ENCODE assay signal across 17 cellular contexts in genomic region chr5:9192286-9192685, GRCh38.
"Had no signal": no experiment of that assay in that cellular context is flagged by ENCODE, and none has a peak within 500 bp of the region (broad histone marks: within the 10 kb centered on the region; RNA-seq: fewer than 3 reads in every experiment).

No MANE protein-coding gene starts in this region.

- H3K4me3 Mint-ChIP-seq: activated T-cell treated with anti-CD3 and anti-CD28 coated beads, Interleukin-2, amount 50 U/mL, for 72 hours; central memory CD8-positive, alpha-beta T cell; natural killer cell treated with Interleukin-12 subunit alpha and Interleukin-12 subunit beta and Interleukin-15 and Interleukin-18, amount 100 ng/mL, for 72 hours; stimulated activated naive B cell treated with anti-CD40 and anti-IgM and Interleukin-4, amounts not matched to agents 10 μg/mL and 1 μg/mL and 100 μg/mL, for 72 hours had no signal

- H3K27me3 ChIP-seq: foreskin keratinocyte, tibial artery had no signal

- H3K36me3 Mint-ChIP-seq: natural killer cell treated with Interleukin-12 subunit alpha and Interleukin-12 subunit beta and Interleukin-15 and Interleukin-18, amount 100 ng/mL, for 72 hours; stimulated activated naive B cell treated with anti-CD40 and anti-IgM and Interleukin-4, amounts not matched to agents 10 μg/mL and 1 μg/mL and 100 μg/mL, for 72 hours had no signal

- DNase-seq: activated CD4-positive, alpha-beta T cell treated with anti-CD3 and anti-CD28 coated beads, Interleukin-2, amount 50 U/mL, for 4 hours; activated effector memory CD4-positive, alpha-beta T cell treated with anti-CD3 and anti-CD28 coated beads, Interleukin-2, amount 50 U/mL, for 16 hours; activated naive CD4-positive, alpha-beta T cell treated with anti-CD3 and anti-CD28 coated beads, Interleukin-2, amount 50 U/mL, for 16 hours; activated T-cell treated with anti-CD3 and anti-CD28 coated beads, Interleukin-2, amount 50 U/mL, for 72 hours; aorta; foreskin keratinocyte; kidney glomerular epithelial cell; left ventricle myocardium superior; retina; stimulated activated naive B cell treated with anti-CD40 and anti-IgM and Interleukin-4, amounts not matched to agents 10 μg/mL and 1 μg/mL and 100 μg/mL, for 72 hours; T-helper 2 cell; tibial artery had no signal

- H3K27me3 Mint-ChIP-seq: central memory CD8-positive, alpha-beta T cell; natural killer cell treated with Interleukin-12 subunit alpha and Interleukin-12 subunit beta and Interleukin-15 and Interleukin-18, amount 100 ng/mL, for 72 hours; stimulated activated naive B cell treated with anti-CD40 and anti-IgM and Interleukin-4, amounts not matched to agents 10 μg/mL and 1 μg/mL and 100 μg/mL, for 72 hours had no signal

- H3K27ac Mint-ChIP-seq: activated T-cell treated with anti-CD3 and anti-CD28 coated beads, Interleukin-2, amount 50 U/mL, for 72 hours; natural killer cell treated with Interleukin-12 subunit alpha and Interleukin-12 subunit beta and Interleukin-15 and Interleukin-18, amount 100 ng/mL, for 72 hours; stimulated activated naive B cell treated with anti-CD40 and anti-IgM and Interleukin-4, amounts not matched to agents 10 μg/mL and 1 μg/mL and 100 μg/mL, for 72 hours had no signal

- ATAC-seq: activated T-cell treated with anti-CD3 and anti-CD28 coated beads, Interleukin-2, amount 50 U/mL, for 72 hours; foreskin keratinocyte; left ventricle myocardium superior; natural killer cell treated with Interleukin-12 subunit alpha and Interleukin-12 subunit beta and Interleukin-15 and Interleukin-18, amount 100 ng/mL, for 72 hours; stimulated activated naive B cell treated with anti-CD40 and anti-IgM and Interleukin-4, amounts not matched to agents 10 μg/mL and 1 μg/mL and 100 μg/mL, for 72 hours had no signal

- H3K27ac ChIP-seq: coronary artery, foreskin keratinocyte, parathyroid adenoma, tibial artery, VCaP had no signal

- H3K4me1 Mint-ChIP-seq: central memory CD8-positive, alpha-beta T cell had no signal
